ENCODE assay signal across 20 cellular contexts in genomic region chr14:52325632-52326031, GRCh38. TPM values are rescaled to one million over a fixed set of nuclear protein-coding genes. Genes with fewer than 3 reads are reported as not detected.
DNase-seq lines count a peak whose midpoint lies in the region; ATAC-seq, FAIRE-seq and TF ChIP-seq lines count a peak whose summit lies in the region.
"Had no signal": no experiment of that assay in that cellular context is flagged by ENCODE, and none has a peak within 500 bp of the region (broad histone marks: within the 10 kb centered on the region; RNA-seq: fewer than 3 reads in every experiment).

No MANE protein-coding gene starts in this region.

- FAIRE-seq in urothelium cell line (lab: Jason Lieb, UNC): peak; percentile 23
- FAIRE-seq: K562, kidney had no signal

- no peak for DNase-seq in activated naive CD4-positive, alpha-beta T cell treated with Interleukin-2 at 50 U/mL for 16 hours
- DNase-seq in T-helper 17 cell: no peak
- DNase-seq in esophagus muscularis mucosa (ENCODE audit: extremely low spot score): no peak
- no peak for DNase-seq in urothelium cell line (ENCODE audit: low spot score)
- no peak for DNase-seq in tibial nerve (ENCODE audit: low spot score in 2 of 2)
- no peak for DNase-seq in DMS79 treated with DMSO at 0.1 percent for 48 hours (lab: John Stamatoyannopoulos, UW)
- DNase-seq: activated CD4-positive, alpha-beta T cell treated with anti-CD3 and anti-CD28 coated beads for 4 hours; activated naive CD4-positive, alpha-beta T cell; cerebellar nuclear complex; glutamatergic neuron; H9; kidney; NCI-H146; NCI-H526; SW 1271 had no signal

- H3K27ac Mint-ChIP-seq in activated naive CD4-positive, alpha-beta T cell treated with anti-CD3 and anti-CD28 coated beads, Interleukin-2, amount 50 U/mL, for 24 hours: peak overlapping the region; percentile 85
- H3K27ac Mint-ChIP-seq in T-helper 17 cell: no peak overlapping the region
- H3K27ac Mint-ChIP-seq: H9 had no signal

- no peak for TF ChIP-seq CTCF in esophagus muscularis mucosa (IDR thresholded peaks at IDR 0.05)
- TF ChIP-seq CTCF in tibial nerve (IDR thresholded peaks at IDR 0.05): no peak

- 44% methylated on average over 3 of the region's 3 CpGs for WGBS in esophagus muscularis mucosa
- 66 to 75% methylated on average over 3 of the region's 3 CpGs for WGBS in tibial nerve, 2 donors

- H3K9me3 ChIP-seq in T-helper 17 cell (ENCODE audit: control insufficient read depth, low read length, poor library complexity, severe bottlenecking): no peaks in the 10 kb centered on the region
- H3K9me3 ChIP-seq in esophagus muscularis mucosa: peaks cover 0 to 12% (median 1%) of the 10 kb centered on the region in 4 donors
- H3K9me3 ChIP-seq in tibial nerve: peaks cover 0 to 15% (median 3%) of the 10 kb centered on the region in 4 donors

- no peak for ATAC-seq in T-helper 17 cell
- ATAC-seq in HG02938 (IDR thresholded peaks at IDR 0.05; ENCODE audit: unreplicated experiment): no peak
- ATAC-seq: K562 had no signal

- peaks cover 32% of the 10 kb centered on the region for H3K36me3 Mint-ChIP-seq in activated naive CD4-positive, alpha-beta T cell treated with anti-CD3 and anti-CD28 coated beads, Interleukin-2, amount 50 U/mL, for 24 hours
- peaks cover 15% of the 10 kb centered on the region for H3K36me3 Mint-ChIP-seq in T-helper 17 cell (ENCODE audit: low read depth)

- peaks cover 0 to 36% (median 35%) of the 10 kb centered on the region in 4 donors for H3K4me1 ChIP-seq in esophagus muscularis mucosa
- peaks cover 0 to 20% (median 2%) of the 10 kb centered on the region in 4 donors for H3K4me1 ChIP-seq in tibial nerve

- TF ChIP-seq POLR2A in esophagus muscularis mucosa (IDR thresholded peaks at IDR 0.05; ENCODE audit: low read depth) (no peak), tibial nerve (IDR thresholded peaks at IDR 0.05) (no peak)

- peaks cover 13% of the 10 kb centered on the region for H3K9me3 Mint-ChIP-seq in activated naive CD4-positive, alpha-beta T cell treated with anti-CD3 and anti-CD28 coated beads, Interleukin-2, amount 50 U/mL, for 24 hours

- H3K36me3 ChIP-seq in esophagus muscularis mucosa (no peaks in the 10 kb centered on the region), tibial nerve (no peaks in the 10 kb centered on the region)

- peaks cover 51% of the 10 kb centered on the region for H3K4me1 Mint-ChIP-seq in activated naive CD4-positive, alpha-beta T cell treated with anti-CD3 and anti-CD28 coated beads, Interleukin-2, amount 50 U/mL, for 24 hours
- H3K4me1 Mint-ChIP-seq in T-helper 17 cell: peaks cover 49% of the 10 kb centered on the region

- no peaks in the 10 kb centered on the region for H3K27me3 Mint-ChIP-seq in activated naive CD4-positive, alpha-beta T cell treated with anti-CD3 and anti-CD28 coated beads, Interleukin-2, amount 50 U/mL, for 24 hours
- no peaks in the 10 kb centered on the region for H3K27me3 Mint-ChIP-seq in T-helper 17 cell

- H3K27me3 ChIP-seq in esophagus muscularis mucosa (no peaks in the 10 kb centered on the region), tibial nerve (no peaks in the 10 kb centered on the region)

- H3K4me3 Mint-ChIP-seq in activated naive CD4-positive, alpha-beta T cell treated with anti-CD3 and anti-CD28 coated beads, Interleukin-2, amount 50 U/mL, for 24 hours: peak overlapping the region; percentile 51
- H3K4me3 Mint-ChIP-seq in T-helper 17 cell: peak overlapping the region; percentile 74
- H3K4me3 Mint-ChIP-seq: H9 had no signal

- intact Hi-C loops in esophagus muscularis mucosa (cut with DNase I): no loop called here

- H3K27ac ChIP-seq in esophagus muscularis mucosa (replicated peaks in 1 of 4) (peak overlapping the region in 3 of 4 donors; percentile 14 to 31 (median 25)), tibial nerve (no peak overlapping the region)

- TF ChIP-seq EP300 in esophagus muscularis mucosa (IDR thresholded peaks at IDR 0.05): no peak
- TF ChIP-seq EP300 in tibial nerve (IDR thresholded peaks at IDR 0.05): no peak

- H3K4me3 ChIP-seq in esophagus muscularis mucosa (no peak overlapping the region), tibial nerve (no peak overlapping the region)
- H3K4me3 ChIP-seq: K562, skin epidermis had no signal

RNA-seq across cellular contexts. Expression of gene PTGER2, which starts 11.5 kb away (rescaled TPM):
- total RNA-seq in T-helper 17 cell (10 to 100 TPM; 40.5 to 52.1 TPM), esophagus muscularis mucosa (1 to 10 TPM; 2.1 to 6.3 (median 4.4) TPM), tibial nerve (10 to 100 TPM in 1 of 4 donors, 1 to 10 TPM in 3; 2.1 to 14.4 (median 4.0) TPM)
- total RNA-seq: K562 had no signal

RNA-seq across cellular contexts. Expression of gene PTGDR, which starts 58.1 kb away (rescaled TPM):
- 1 to 10 TPM; 2.5 to 3.7 TPM for total RNA-seq in T-helper 17 cell
- total RNA-seq in esophagus muscularis mucosa: under 1 TPM; 0.17 to 0.66 (median 0.37) TPM
- total RNA-seq in tibial nerve: 1 to 10 TPM; 2.7 to 7.4 (median 6.4) TPM
- total RNA-seq: H9, K562, osteocyte had no signal

Comparison
In these comparisons a context has a peak if more than half of its experiments do, and no peak if none do; other contexts are left out.
1. H3K27ac ChIP-seq: peak in esophagus muscularis mucosa (3 of 4); none in tibial nerve (0 of 4).